10 cellular contexts compared by ENCODE assay signal in the genomic region with DNA sequence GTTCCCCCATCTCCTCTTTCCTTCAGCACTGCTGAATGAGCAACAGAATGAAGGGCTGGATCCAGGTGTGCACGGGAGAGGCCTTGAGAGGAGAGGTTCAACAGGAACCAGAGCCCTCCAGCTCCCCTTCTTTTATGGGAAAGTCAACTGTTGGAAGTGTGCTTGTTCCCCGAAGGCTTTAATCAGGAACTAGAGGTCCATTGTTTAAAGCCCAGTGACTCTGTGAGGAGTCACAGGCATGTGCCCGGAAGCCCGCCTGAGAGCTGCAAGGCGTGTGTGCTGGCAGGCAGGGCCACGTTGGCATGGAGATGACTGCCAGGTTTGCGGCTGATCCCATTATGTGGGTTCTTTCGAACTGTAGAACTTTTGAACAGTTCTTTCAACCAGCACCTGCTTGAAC. TPM values are rescaled to one million over a fixed set of nuclear protein-coding genes. Genes with fewer than 3 reads are reported as not detected.
DNase-seq lines count a peak whose midpoint lies in the region; ATAC-seq and TF ChIP-seq lines count a peak whose summit lies in the region.
"Had no signal": no experiment of that assay in that cellular context is flagged by ENCODE, and none has a peak within 500 bp of the region (broad histone marks: within the 10 kb centered on the region; RNA-seq: fewer than 3 reads in every experiment).

No MANE protein-coding gene starts in this region.

- DNase-seq in DMS79 treated with DMSO at 0.1 percent for 48 hours (lab: John Stamatoyannopoulos, UW): peak; percentile 55
- DNase-seq in RWPE2 (ENCODE audit: low spot score): no peak
- peak; percentile 61 for DNase-seq in left cardiac atrium
- DNase-seq in sigmoid colon: peak; percentile 73
- no peak for DNase-seq in hippocampal formation (lab: John Stamatoyannopoulos, UW)
- DNase-seq in NCI-H146 treated with DMSO at 0.1 percent for 48 hours (lab: John Stamatoyannopoulos, UW; ENCODE audit: unreplicated experiment): no peak
- DNase-seq: activated CD8-positive, alpha-beta T cell treated with anti-CD3 and anti-CD28 coated beads, Interleukin-2, amount 10 ng/mL, durations not matched to agents 7 days and 5 days; CD4-positive, CD25-positive, alpha-beta regulatory T cell had no signal

- H3K9me3 ChIP-seq in RWPE2 (ENCODE audit: severe bottlenecking) (no peaks in the 10 kb centered on the region), sigmoid colon (no peaks in the 10 kb centered on the region)

- peaks cover 23% of the 10 kb centered on the region for H3K4me1 ChIP-seq in RWPE2 (ENCODE audit: insufficient read depth, poor library complexity, severe bottlenecking)
- H3K4me1 ChIP-seq in sigmoid colon: peaks cover 0 to 41% (median 27%) of the 10 kb centered on the region in 4 donors

- intact Hi-C loops in left cardiac atrium (cut with DNase I): no loop called here
- intact Hi-C loops in sigmoid colon (cut with DNase I): no loop called here

- TF ChIP-seq EP300 in sigmoid colon (IDR thresholded peaks at IDR 0.05): no peak

- H3K36me3 ChIP-seq in RWPE2 (ENCODE audit: low read depth) (peaks cover 6% of the 10 kb centered on the region; the same call in 1 of the 2 replicates), sigmoid colon (no peaks in the 10 kb centered on the region)

- H3K27me3 ChIP-seq in RWPE2 (ENCODE audit: insufficient read depth, poor library complexity, severe bottlenecking): no peaks in the 10 kb centered on the region
- H3K27me3 ChIP-seq in sigmoid colon: no peaks in the 10 kb centered on the region

- no peak for TF ChIP-seq CTCF in RWPE2 (IDR thresholded peaks at IDR 0.05; ENCODE audit: poor library complexity, severe bottlenecking)
- TF ChIP-seq CTCF in sigmoid colon (IDR thresholded peaks at IDR 0.05): no peak

- TF ChIP-seq POLR2A in sigmoid colon (IDR thresholded peaks at IDR 0.05): no peak

- 83% methylated on average over 8 of the region's 8 CpGs for WGBS in sigmoid colon, 2 donors

- H3K27ac ChIP-seq in RWPE2 (ENCODE audit: poor library complexity, severe bottlenecking) (peak overlapping the region; percentile 57), sigmoid colon (peak overlapping the region; percentile 53 to 98 (median 76))

- ATAC-seq in RWPE2 (ENCODE audit: low read depth): peak; percentile 65
- ATAC-seq in left cardiac atrium: no peak
- ATAC-seq in GM21515 (IDR thresholded peaks at IDR 0.05; ENCODE audit: unreplicated experiment): no peak
- ATAC-seq in HG02678 (IDR thresholded peaks at IDR 0.05; ENCODE audit: unreplicated experiment): no peak
- ATAC-seq: activated CD8-positive, alpha-beta T cell treated with anti-CD3 and anti-CD28 coated beads, Interleukin-2, amount 10 ng/mL, durations not matched to agents 7 days and 5 days had no signal

- H3K4me3 ChIP-seq in RWPE2 (ENCODE audit: severe bottlenecking) (no peak overlapping the region), sigmoid colon (no peak overlapping the region)

RNA-seq across cellular contexts. Expression of gene BACE2, which starts 3.2 kb away (rescaled TPM):
- total RNA-seq in left cardiac atrium: 10 to 100 TPM; 22.6 to 39.5 TPM
- 100 to 1,000 TPM in 1 of 4 donors, 10 to 100 TPM in 3; 52.1 to 204 (median 53.1) TPM for total RNA-seq in sigmoid colon
- polyA plus RNA-seq in sigmoid colon: 10 to 100 TPM; 12.0 to 71.6 (median 13.2) TPM

Comparison
In these comparisons a context has a peak if more than half of its experiments do, and no peak if none do; other contexts are left out.
1. DNase-seq: peak in DMS79 treated with DMSO at 0.1 percent for 48 hours (single experiment), left cardiac atrium (single experiment) and sigmoid colon (single experiment); none in RWPE2 (single experiment), hippocampal formation (0 of 2) and NCI-H146 treated with DMSO at 0.1 percent for 48 hours (single experiment).